Comparison of ENCODE assay signal across 10 cellular contexts in the genomic region with DNA sequence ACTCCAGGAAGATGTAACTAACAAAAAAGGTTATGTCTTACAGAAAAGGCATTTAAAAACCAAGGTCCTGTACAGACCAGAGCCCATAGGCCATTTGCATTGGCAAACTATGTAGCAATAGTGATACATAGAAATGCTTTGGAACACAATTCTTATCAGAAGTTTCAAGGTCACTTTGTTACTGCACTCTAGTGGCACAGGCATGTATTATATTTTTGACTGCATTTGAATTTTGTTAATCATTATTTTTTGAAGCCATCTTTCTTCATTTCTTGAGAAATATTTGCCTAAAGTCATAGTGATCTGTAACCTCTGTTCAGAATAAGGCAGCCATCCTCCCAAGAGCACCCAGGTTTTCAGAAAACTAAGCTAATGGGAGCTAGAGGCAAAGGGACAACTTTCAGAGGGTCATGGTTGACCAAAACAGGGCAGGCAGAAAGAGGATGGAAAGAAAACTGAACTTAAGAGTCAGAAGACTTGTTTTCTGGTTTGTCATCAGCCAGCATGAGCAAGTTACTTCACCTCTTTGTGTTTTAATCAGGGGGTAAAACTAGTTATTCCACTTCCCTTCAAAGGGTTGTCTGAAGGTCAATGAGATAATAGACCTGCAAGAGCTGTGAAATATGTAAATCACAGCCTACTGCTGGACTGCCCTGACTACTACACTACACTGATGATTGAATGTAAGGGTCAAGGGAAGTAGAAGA. TPM values are rescaled to one million over a fixed set of nuclear protein-coding genes. Genes with fewer than 3 reads are reported as not detected.
DNase-seq lines count a peak whose midpoint lies in the region; ATAC-seq and TF ChIP-seq lines count a peak whose summit lies in the region.
"Had no signal": no experiment of that assay in that cellular context is flagged by ENCODE, and none has a peak within 500 bp of the region (broad histone marks: within the 10 kb centered on the region; RNA-seq: fewer than 3 reads in every experiment).

No MANE protein-coding gene starts in this region.

- TF ChIP-seq CTCF in epithelial cell of proximal tubule (conservative IDR thresholded peaks at IDR 0.05; ENCODE audit: low read depth, low read length): peak; percentile 37
- TF ChIP-seq CTCF in nephron (IDR thresholded peaks at IDR 0.05; ENCODE audit: unreplicated experiment in 3 of 3): peak; percentile 28 to 47 (median 41)

- H3K4me3 ChIP-seq in epithelial cell of proximal tubule (ENCODE audit: low read depth, low read length): no peak overlapping the region

- peak overlapping the region; percentile 53 to 97 (median 70) for H3K27ac Mint-ChIP-seq in nephron
- H3K27ac Mint-ChIP-seq: T-helper 2 cell treated with Interferon-gamma antibody and Interleukin-4, amounts not matched to agents 5 μg/mL and 100 μg/mL, for 36 hours had no signal

- DNase-seq in DMS 273 treated with DMSO at 0.1 percent for 48 hours (lab: John Stamatoyannopoulos, UW) (peak; percentile 61), NCI-H1694 treated with DMSO at 0.1 percent for 48 hours (lab: John Stamatoyannopoulos, UW) (peak; percentile 36), epithelial cell of proximal tubule (ENCODE audit: low read depth) (no peak), NCI-H2107 (lab: John Stamatoyannopoulos, UW) (no peak), dedifferentiated amniotic fluid mesenchymal stem cell (ENCODE audit: extremely low spot score) (no peak), SHP77 treated with DMSO at 0.1 percent for 48 hours (lab: John Stamatoyannopoulos, UW) (no peak)

- H3K27me3 Mint-ChIP-seq in nephron (ENCODE audit: low read depth): no peaks in the 10 kb centered on the region

- no peaks in the 10 kb centered on the region for H3K9me3 Mint-ChIP-seq in nephron
- H3K9me3 Mint-ChIP-seq: T-helper 2 cell treated with Interferon-gamma antibody and Interleukin-4, amounts not matched to agents 5 μg/mL and 100 μg/mL, for 36 hours had no signal

- H3K4me3 Mint-ChIP-seq in nephron: no peak overlapping the region
- H3K4me3 Mint-ChIP-seq: T-helper 2 cell treated with Interferon-gamma antibody and Interleukin-4, amounts not matched to agents 5 μg/mL and 100 μg/mL, for 36 hours had no signal

- no peaks in the 10 kb centered on the region for H3K36me3 Mint-ChIP-seq in nephron (ENCODE audit: low read depth)

- peaks cover 13% of the 10 kb centered on the region for H3K4me1 Mint-ChIP-seq in nephron

- ATAC-seq in HG03571 (IDR thresholded peaks at IDR 0.05; ENCODE audit: unreplicated experiment): no peak

RNA-seq across cellular contexts. Expression of gene SLC38A11, which starts 41.5 kb away (rescaled TPM):
- 0.17 TPM in 1 of 2 replicates, not detected in the other for total RNA-seq in epithelial cell of proximal tubule
- total RNA-seq: pulmonary artery endothelial cell had no signal

Comparison
In these comparisons a context has a peak if more than half of its experiments do, and no peak if none do; other contexts are left out.
1. DNase-seq: peak in DMS 273 treated with DMSO at 0.1 percent for 48 hours (single experiment) and NCI-H1694 treated with DMSO at 0.1 percent for 48 hours (single experiment); none in epithelial cell of proximal tubule (single experiment), NCI-H2107 (single experiment), dedifferentiated amniotic fluid mesenchymal stem cell (single experiment) and SHP77 treated with DMSO at 0.1 percent for 48 hours (single experiment).